ENCODE assay signal across 39 cellular contexts in the genomic region with DNA sequence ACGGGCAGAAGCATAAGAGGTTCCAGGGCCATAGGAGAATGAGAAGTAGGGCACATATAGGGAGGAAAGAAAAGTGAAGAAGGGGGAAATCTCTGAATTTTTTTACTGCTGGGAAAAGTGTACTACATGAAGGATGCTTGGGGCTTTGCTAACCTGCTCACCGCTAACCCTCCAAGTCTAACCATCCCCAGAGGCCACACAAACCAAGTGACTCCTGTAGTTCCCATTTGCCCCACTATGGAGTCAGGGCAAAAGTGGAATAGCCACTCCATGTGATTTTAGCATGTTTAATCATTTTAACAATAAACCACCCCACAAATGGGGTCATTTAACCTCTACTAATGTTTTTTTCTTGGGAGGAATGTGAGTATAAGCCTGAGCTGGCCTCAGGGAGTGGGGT. TPM values are rescaled to one million over a fixed set of nuclear protein-coding genes. Genes with fewer than 3 reads are reported as not detected.
"Had no signal": no experiment of that assay in that cellular context is flagged by ENCODE, and none has a peak within 500 bp of the region (broad histone marks: within the 10 kb centered on the region; RNA-seq: fewer than 3 reads in every experiment).

No MANE protein-coding gene starts in this region.

- H3K9me3 Mint-ChIP-seq: activated CD4-positive, alpha-beta memory T cell treated with anti-CD3 and anti-CD28 coated beads, Interleukin-2, amount 10 ng/mL, durations not matched to agents 7 days and 5 days; activated naive CD4-positive, alpha-beta T cell treated with anti-CD3 and anti-CD28 coated beads, Interleukin-2, amount 10 ng/mL, durations not matched to agents 7 days and 5 days; activated naive CD8-positive, alpha-beta T cell treated with anti-CD3 and anti-CD28 coated beads, Interleukin-2, amount 50 U/mL, for 24 hours; brain; T-cell had no signal

- ATAC-seq: activated CD8-positive, alpha-beta memory T cell treated with anti-CD3 and anti-CD28 coated beads, Interleukin-2, amount 10 ng/mL, durations not matched to agents 7 days and 5 days; activated naive CD8-positive, alpha-beta T cell treated with anti-CD3 and anti-CD28 coated beads, Interleukin-2, amount 50 U/mL, for 24 hours; Right ventricle myocardium inferior; SK-N-SH treated with all-trans-retinoic acid at 6 μM for 48 hours; T-cell; T-helper 17 cell had no signal

- FAIRE-seq: bronchial epithelial cell, RCC 7860 had no signal

- H3K4me3 Mint-ChIP-seq: activated CD4-positive, alpha-beta memory T cell treated with anti-CD3 and anti-CD28 coated beads, Interleukin-2, amount 10 ng/mL, durations not matched to agents 7 days and 5 days; activated CD8-positive, alpha-beta memory T cell treated with anti-CD3 and anti-CD28 coated beads, Interleukin-2, amount 10 ng/mL, durations not matched to agents 7 days and 5 days; activated naive CD4-positive, alpha-beta T cell treated with anti-CD3 and anti-CD28 coated beads, Interleukin-2, amount 10 ng/mL, durations not matched to agents 7 days and 5 days; activated naive CD8-positive, alpha-beta T cell; activated naive CD8-positive, alpha-beta T cell treated with anti-CD3 and anti-CD28 coated beads, Interleukin-2, amount 50 U/mL, for 24 hours; T-cell; T-helper 17 cell had no signal

- DNase-seq: activated CD4-positive, alpha-beta memory T cell treated with anti-CD3 and anti-CD28 coated beads, Interleukin-2, amount 10 ng/mL, durations not matched to agents 7 days and 5 days; activated CD4-positive, alpha-beta T cell treated with anti-CD3 and anti-CD28 coated beads for 1 hour; activated CD4-positive, alpha-beta T cell treated with anti-CD3 and anti-CD28 coated beads for 48 hours; activated CD4-positive, CD25-positive, alpha-beta regulatory T cell; activated CD8-positive, alpha-beta memory T cell treated with anti-CD3 and anti-CD28 coated beads for 24 hours; activated CD8-positive, alpha-beta memory T cell treated with anti-CD3 and anti-CD28 coated beads, Interleukin-2, amount 10 ng/mL, durations not matched to agents 7 days and 5 days; activated CD8-positive, alpha-beta memory T cell treated with anti-CD3 and anti-CD28 coated beads, Interleukin-2, amount 50 U/mL, for 48 hours; activated effector memory CD4-positive, alpha-beta T cell treated with Interleukin-2 at 50 U/mL for 16 hours; activated naive CD4-positive, alpha-beta T cell treated with anti-CD3 and anti-CD28 coated beads, Interleukin-2, amount 10 ng/mL, durations not matched to agents 7 days and 5 days; activated naive CD8-positive, alpha-beta T cell treated with anti-CD3 and anti-CD28 coated beads, Interleukin-2, amount 50 U/mL, for 24 hours; activated T-cell treated with anti-CD3 and anti-CD28 coated beads, Interleukin-2, amount 50 U/mL, for 48 hours; anterior cingulate cortex; cerebellar nuclear complex; MM.1S; MV-4-11; NCI-H1092; NCI-H1436 treated with DMSO at 0.1 percent for 48 hours; NCI-H1694 treated with DMSO at 0.1 percent for 48 hours; NCI-H2029; NCI-H2171; NCI-H510A; NCI-H526; NCI-H748 treated with DMSO at 0.1 percent for 48 hours; PC-9; SIG-M5; T-cell; T-helper 17 cell; T-helper 9 cell had no signal

- H3K27me3 Mint-ChIP-seq: activated naive CD8-positive, alpha-beta T cell; activated naive CD8-positive, alpha-beta T cell treated with anti-CD3 and anti-CD28 coated beads, Interleukin-2, amount 50 U/mL, for 24 hours had no signal

- H3K4me3 ChIP-seq: PC-9 had no signal

- H3K27ac Mint-ChIP-seq: activated CD4-positive, alpha-beta memory T cell treated with anti-CD3 and anti-CD28 coated beads, Interleukin-2, amount 10 ng/mL, durations not matched to agents 7 days and 5 days; activated CD8-positive, alpha-beta memory T cell treated with anti-CD3 and anti-CD28 coated beads, Interleukin-2, amount 10 ng/mL, durations not matched to agents 7 days and 5 days; activated naive CD4-positive, alpha-beta T cell treated with anti-CD3 and anti-CD28 coated beads, Interleukin-2, amount 10 ng/mL, durations not matched to agents 7 days and 5 days; activated naive CD8-positive, alpha-beta T cell; activated naive CD8-positive, alpha-beta T cell treated with anti-CD3 and anti-CD28 coated beads, Interleukin-2, amount 50 U/mL, for 24 hours; T-cell; T-helper 17 cell had no signal

- H3K4me2 ChIP-seq: PC-9 had no signal

- H3K4me1 Mint-ChIP-seq: activated CD4-positive, alpha-beta memory T cell treated with anti-CD3 and anti-CD28 coated beads, Interleukin-2, amount 10 ng/mL, durations not matched to agents 7 days and 5 days; activated CD8-positive, alpha-beta memory T cell treated with anti-CD3 and anti-CD28 coated beads, Interleukin-2, amount 10 ng/mL, durations not matched to agents 7 days and 5 days; activated naive CD4-positive, alpha-beta T cell treated with anti-CD3 and anti-CD28 coated beads, Interleukin-2, amount 10 ng/mL, durations not matched to agents 7 days and 5 days; activated naive CD8-positive, alpha-beta T cell treated with anti-CD3 and anti-CD28 coated beads, Interleukin-2, amount 50 U/mL, for 24 hours; T-cell had no signal

- H3K36me3 Mint-ChIP-seq: activated CD8-positive, alpha-beta memory T cell treated with anti-CD3 and anti-CD28 coated beads, Interleukin-2, amount 10 ng/mL, durations not matched to agents 7 days and 5 days; activated naive CD4-positive, alpha-beta T cell treated with anti-CD3 and anti-CD28 coated beads, Interleukin-2, amount 10 ng/mL, durations not matched to agents 7 days and 5 days; activated naive CD8-positive, alpha-beta T cell; T-cell had no signal

- H3K27ac ChIP-seq: PC-9, RWPE1, VCaP had no signal

RNA-seq across cellular contexts. Expression of a gene that starts 26.6 kb away (rescaled TPM):
- total RNA-seq: activated CD8-positive, alpha-beta memory T cell treated with anti-CD3 and anti-CD28 coated beads, Interleukin-2, amount 10 ng/mL, durations not matched to agents 7 days and 5 days; OCI-LY7; PC-9; SK-MEL-5; T-cell; T-helper 17 cell had no signal

RNA-seq across cellular contexts. Expression of a gene that starts 47.1 kb away (rescaled TPM):
- total RNA-seq: activated CD4-positive, alpha-beta memory T cell treated with anti-CD3 and anti-CD28 coated beads, Interleukin-2, amount 10 ng/mL, durations not matched to agents 7 days and 5 days; activated CD8-positive, alpha-beta memory T cell treated with anti-CD3 and anti-CD28 coated beads, Interleukin-2, amount 10 ng/mL, durations not matched to agents 7 days and 5 days; bronchial epithelial cell; LHCN-M2; OCI-LY7; PC-9; Right ventricle myocardium inferior; SK-MEL-5; T-cell; T-helper 17 cell had no signal
